Comparison of ENCODE assay signal across 9 cellular contexts in the genomic region with DNA sequence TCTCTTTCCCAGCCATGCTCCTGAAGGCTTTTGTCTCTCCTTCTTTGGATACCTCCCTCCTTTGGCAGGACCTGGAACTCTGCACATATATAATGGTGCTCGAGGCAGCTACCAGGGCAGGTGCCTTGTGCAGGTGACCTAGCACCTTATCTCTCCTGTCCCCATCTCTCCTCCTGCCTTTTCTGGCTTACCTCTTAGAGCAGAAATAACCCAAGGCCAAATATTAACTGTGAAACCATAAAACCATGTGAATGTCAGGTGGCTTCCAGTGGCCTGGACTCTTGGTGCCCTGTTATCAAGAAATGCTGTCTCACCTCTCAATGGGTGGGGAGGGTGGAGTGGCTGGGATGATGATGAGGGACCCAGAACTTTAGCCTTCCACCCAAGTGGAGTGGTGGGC. TPM values are rescaled to one million over a fixed set of nuclear protein-coding genes. Genes with fewer than 3 reads are reported as not detected.
"Had no signal": no experiment of that assay in that cellular context is flagged by ENCODE, and none has a peak within 500 bp of the region (broad histone marks: within the 10 kb centered on the region; RNA-seq: fewer than 3 reads in every experiment).

No MANE protein-coding gene starts in this region.

- H3K4me1 ChIP-seq: HAP-1 had no signal

- ATAC-seq: HCT116, K562 had no signal

- DNase-seq: GOT3, H7, HFFc6, IMR-90 had no signal

- H3K27ac ChIP-seq: GM23248 had no signal

- H3K9me3 ChIP-seq: HAP-1 had no signal

- H3K9ac ChIP-seq: GM23248 had no signal

- H2AFZ ChIP-seq: GM23248 had no signal

- H3K36me3 ChIP-seq: HAP-1 had no signal

- H3K4me3 ChIP-seq: GM23248, HAP-1, K562 had no signal

RNA-seq across cellular contexts. Expression of a gene that starts 55.9 kb away (rescaled TPM):
- total RNA-seq: GM23248, H4, H7, HFFc6, IMR-90, K562 had no signal
- polyA plus RNA-seq: GM23248, IMR-90, K562 had no signal
